8 cellular contexts compared by ENCODE assay signal in genomic region chr12:4855121-4855924, GRCh38. TPM values are rescaled to one million over a fixed set of nuclear protein-coding genes. Genes with fewer than 3 reads are reported as not detected.
DNase-seq lines count a peak whose midpoint lies in the region; ATAC-seq and TF ChIP-seq lines count a peak whose summit lies in the region.

No MANE protein-coding gene starts in this region.

- H2BK120ac ChIP-seq in mesendoderm (ENCODE audit: low read depth, low read length), result no peak overlapping the region

- H4K5ac ChIP-seq in mesendoderm (ENCODE audit: low read length), result no peak overlapping the region

- H3K4me3 ChIP-seq in mesendoderm (ENCODE audit: low read length), result no peak overlapping the region
- H3K4me3 ChIP-seq in stomach, result no peak overlapping the region

- H3K36me3 ChIP-seq in mesendoderm (ENCODE audit: control insufficient read depth, insufficient read depth, low read length) (no peaks in the 10 kb centered on the region), stomach (no peaks in the 10 kb centered on the region)

- H3K56ac ChIP-seq in mesendoderm (ENCODE audit: low read length), result no peak overlapping the region

- no peak for TF ChIP-seq EP300 in stomach (IDR thresholded peaks at IDR 0.05)

- no peak overlapping the region for H2AK5ac ChIP-seq in mesendoderm (ENCODE audit: low read length)

- H3K36me3 Mint-ChIP-seq in activated CD4-positive, alpha-beta T cell treated with anti-CD3 and anti-CD28 coated beads, Interleukin-2, amount 10 ng/mL, durations not matched to agents 24 days and 14 days (ENCODE audit: low read depth), result no peaks in the 10 kb centered on the region
- peaks cover 23% of the 10 kb centered on the region for H3K36me3 Mint-ChIP-seq in endothelial cell (ENCODE audit: low read depth, unreplicated experiment)

- H2BK15ac ChIP-seq in mesendoderm (replicated peaks; ENCODE audit: low read depth), result no peak overlapping the region

- H3K4me3 Mint-ChIP-seq in activated CD4-positive, alpha-beta T cell treated with anti-CD3 and anti-CD28 coated beads, Interleukin-2, amount 10 ng/mL, durations not matched to agents 24 days and 14 days, result no peak overlapping the region
- H3K4me3 Mint-ChIP-seq in endothelial cell (ENCODE audit: unreplicated experiment), result no peak overlapping the region

- peaks cover 20% of the 10 kb centered on the region for H3K4me1 Mint-ChIP-seq in activated CD4-positive, alpha-beta T cell treated with anti-CD3 and anti-CD28 coated beads, Interleukin-2, amount 10 ng/mL, durations not matched to agents 24 days and 14 days
- peaks cover 12% of the 10 kb centered on the region for H3K4me1 Mint-ChIP-seq in endothelial cell (ENCODE audit: unreplicated experiment)

- no peak overlapping the region for H3K23ac ChIP-seq in mesendoderm (ENCODE audit: low read length)

- no CpG with 5 or more reads among the region's 14 CpGs for WGBS in mesendoderm (ENCODE audit: extremely low coverage, insufficient coverage, low lambda C conversion rate)
- 30 to 37% (median 35%) methylated on average over 13 to 14 of the region's 14 CpGs for WGBS in stomach, 5 donors

- H3K27ac Mint-ChIP-seq in activated CD4-positive, alpha-beta T cell treated with anti-CD3 and anti-CD28 coated beads, Interleukin-2, amount 10 ng/mL, durations not matched to agents 24 days and 14 days, result no peak overlapping the region
- no peak overlapping the region for H3K27ac Mint-ChIP-seq in endothelial cell (ENCODE audit: unreplicated experiment)

- TF ChIP-seq CTCF in endothelial cell (IDR thresholded peaks at IDR 0.05; ENCODE audit: unreplicated experiment) (peak; percentile 82), stomach (IDR thresholded peaks at IDR 0.05) (peak in 5 of 7 experiments; percentile 38 to 78 (median 71))

- no peak overlapping the region for H3K18ac ChIP-seq in mesendoderm (ENCODE audit: low read length)

- no peak overlapping the region for H3K4me2 ChIP-seq in mesendoderm (ENCODE audit: low read length)

- H3K27me3 Mint-ChIP-seq in activated CD4-positive, alpha-beta T cell treated with anti-CD3 and anti-CD28 coated beads, Interleukin-2, amount 10 ng/mL, durations not matched to agents 24 days and 14 days, result peaks cover 25% of the 10 kb centered on the region
- H3K27me3 Mint-ChIP-seq in endothelial cell (ENCODE audit: unreplicated experiment), result peaks cover 17% of the 10 kb centered on the region

- no peak for ATAC-seq in GM18868 (IDR thresholded peaks at IDR 0.05; ENCODE audit: unreplicated experiment)

- no peaks in the 10 kb centered on the region for H3K27me3 ChIP-seq in mesendoderm (ENCODE audit: insufficient read depth, low read length, poor library complexity)
- peaks cover 0 to 49% (median 8%) of the 10 kb centered on the region in 3 donors for H3K27me3 ChIP-seq in stomach

- no peak overlapping the region for H3K4ac ChIP-seq in mesendoderm (ENCODE audit: low read depth, low read length)

- no peak for TF ChIP-seq POLR2A in stomach (IDR thresholded peaks at IDR 0.05)

- H4K8ac ChIP-seq in mesendoderm (ENCODE audit: low read depth, low read length), result no peak overlapping the region

- H3K4me1 ChIP-seq in mesendoderm (ENCODE audit: control insufficient read depth, low read depth, low read length), result no peaks in the 10 kb centered on the region
- H3K4me1 ChIP-seq in stomach, result peaks cover 8 to 21% (median 13%) of the 10 kb centered on the region in 4 donors

- H2BK5ac ChIP-seq in mesendoderm (ENCODE audit: low read length), result no peak overlapping the region

- no peak overlapping the region for H3K9ac ChIP-seq in mesendoderm (ENCODE audit: low read length)

- no peaks in the 10 kb centered on the region for H3K79me2 ChIP-seq in mesendoderm (ENCODE audit: control insufficient read depth, insufficient read depth, low read length)

- no peaks in the 10 kb centered on the region for H3K79me1 ChIP-seq in mesendoderm (ENCODE audit: low read length)

- intact Hi-C loops in activated CD4-positive, alpha-beta T cell treated with anti-CD3 and anti-CD28 coated beads, Interleukin-2, amount 10 ng/mL, durations not matched to agents 24 days and 14 days (cut with micrococcal nuclease), result loop anchor here (1.0 kb wide), 1 partner anchor 148 kb away; no protein-coding TSS in a partner anchor
- intact Hi-C loops in stomach (cut with DNase I; ENCODE audit: low total_unique reads), result loop anchor here (5.0 kb wide), 2 partner anchors 152 to 227 kb away; no protein-coding TSS in a partner anchor

- H3K9me3 ChIP-seq in stomach, result no peaks in the 10 kb centered on the region

- no peaks in the 10 kb centered on the region for H3K9me3 Mint-ChIP-seq in activated CD4-positive, alpha-beta T cell treated with anti-CD3 and anti-CD28 coated beads, Interleukin-2, amount 10 ng/mL, durations not matched to agents 24 days and 14 days
- H3K9me3 Mint-ChIP-seq in endothelial cell (ENCODE audit: unreplicated experiment), result no peaks in the 10 kb centered on the region

- no peak overlapping the region for H3K27ac ChIP-seq in mesendoderm (ENCODE audit: low read depth, low read length)
- H3K27ac ChIP-seq in stomach, result no peak overlapping the region

- DNase-seq in GDM1 (lab: John Stamatoyannopoulos, UW) (peak; percentile 61), HK-2 (ENCODE audit: unreplicated experiment) (peak; percentile 52), NCI-H524 treated with DMSO at 0.1 percent for 48 hours (lab: John Stamatoyannopoulos, UW) (peak; percentile 16), endothelial cell (ENCODE audit: low spot score) (peak; percentile 72), mesendoderm (peak; percentile 92), stomach (peak; percentile 57)
- peak; percentile 90 for DNase-seq in activated CD4-positive, alpha-beta T cell treated with anti-CD3 and anti-CD28 coated beads, Interleukin-2, amount 10 ng/mL, durations not matched to agents 24 days and 14 days

RNA-seq across cellular contexts. Expression of gene KCNA1, which starts 54.4 kb away (rescaled TPM):
- not detected in 2 replicates for total RNA-seq in activated CD4-positive, alpha-beta T cell treated with anti-CD3 and anti-CD28 coated beads, Interleukin-2, amount 10 ng/mL, durations not matched to agents 24 days and 14 days
- total RNA-seq in endothelial cell (ENCODE audit: unreplicated experiment), result 0.62 TPM
- polyA plus RNA-seq in mesendoderm (2013, experiment 1 of 2), result 0.01 TPM
- 0.03 TPM for polyA plus RNA-seq in mesendoderm (2013, experiment 2 of 2)
- 1 to 10 TPM in 2 of 5 donors, under 1 TPM in 1, not detected in 2; 0.58 to 5.4 (median 3.3) TPM for total RNA-seq in stomach
- under 1 TPM in 1 of 3 donors, not detected in 2; 0.15 TPM for polyA plus RNA-seq in stomach

Comparison
In these comparisons a context has a peak if more than half of its experiments do, and no peak if none do; other contexts are left out.
1. DNase-seq: peak in every context shown above with its lines; median percentile 92 in mesendoderm; 90 in activated CD4-positive, alpha-beta T cell treated with anti-CD3 and anti-CD28 coated beads, Interleukin-2, amount 10 ng/mL, durations not matched to agents 24 days and 14 days; 72 in endothelial cell; 61 in GDM1; 57 in stomach; 52 in HK-2; 16 in NCI-H524 treated with DMSO at 0.1 percent for 48 hours.